8 cellular contexts compared by ENCODE assay signal in the genomic region with DNA sequence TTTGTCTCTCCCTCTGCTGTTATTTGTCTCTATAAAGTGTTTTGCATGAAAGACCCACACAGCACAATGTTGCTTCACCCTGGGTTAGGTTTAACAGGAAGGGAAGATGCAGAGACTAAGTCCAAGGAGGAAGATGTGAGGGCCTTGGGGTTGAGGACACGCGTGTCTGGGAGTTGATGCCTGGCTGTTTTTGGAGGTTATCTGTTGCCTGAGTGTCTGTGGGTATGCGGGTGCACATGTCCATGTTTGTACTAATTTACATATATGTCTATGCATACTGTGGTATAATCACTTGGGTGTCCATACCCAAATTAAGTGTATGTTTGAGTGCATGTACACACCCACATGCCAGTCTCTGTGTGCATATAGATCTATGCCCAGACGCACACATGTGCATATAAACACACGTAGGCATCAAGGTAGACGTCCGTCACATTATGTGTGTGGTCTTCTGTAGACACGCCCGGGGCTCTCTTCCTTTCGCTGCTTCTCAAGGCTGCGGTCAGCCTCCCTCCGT. TPM values are rescaled to one million over a fixed set of nuclear protein-coding genes. Genes with fewer than 3 reads are reported as not detected.
DNase-seq lines count a peak whose midpoint lies in the region; ATAC-seq and TF ChIP-seq lines count a peak whose summit lies in the region.

No MANE protein-coding gene starts in this region.

- WGBS in stomach, 5 donors: 11 to 22% (median 18%) methylated on average over 12 of the region's 12 CpGs

- H3K36me3 ChIP-seq in cardiac muscle cell: no peaks in the 10 kb centered on the region
- H3K36me3 ChIP-seq in iPS-18a (ENCODE audit: control insufficient read depth, low read depth, low read length): no peaks in the 10 kb centered on the region
- H3K36me3 ChIP-seq in stomach: no peaks in the 10 kb centered on the region

- H3K27ac ChIP-seq in cardiac muscle cell: no peak overlapping the region
- H3K27ac ChIP-seq in iPS-18a (ENCODE audit: low read length): no peak overlapping the region
- peak overlapping the region; percentile 77 to 89 (median 84) for H3K27ac ChIP-seq in stomach

- H3K9ac ChIP-seq in iPS-18a (ENCODE audit: low read length): peak overlapping the region; percentile 30

- H3K9me3 ChIP-seq in cardiac muscle cell (ENCODE audit: low read depth) (no peaks in the 10 kb centered on the region), iPS-18a (ENCODE audit: control insufficient read depth, low read depth, low read length) (no peaks in the 10 kb centered on the region), stomach (no peaks in the 10 kb centered on the region)

- H3K27me3 Mint-ChIP-seq in activated CD8-positive, alpha-beta T cell treated with anti-CD3 and anti-CD28 coated beads, Interleukin-2, amount 10 ng/mL, durations not matched to agents 7 days and 5 days (ENCODE audit: low read depth): peaks cover 28% of the 10 kb centered on the region

- intact Hi-C loops in left ventricle myocardium superior (cut with micrococcal nuclease): no loop called here
- intact Hi-C loops in stomach (cut with DNase I; ENCODE audit: low total_unique reads): no loop called here

- H3K9me3 Mint-ChIP-seq in activated CD8-positive, alpha-beta T cell treated with anti-CD3 and anti-CD28 coated beads, Interleukin-2, amount 10 ng/mL, durations not matched to agents 7 days and 5 days (ENCODE audit: insufficient read depth): no peaks in the 10 kb centered on the region

- peaks cover 14% of the 10 kb centered on the region for H3K4me1 ChIP-seq in cardiac muscle cell (ENCODE audit: low read depth)
- H3K4me1 ChIP-seq in iPS-18a (ENCODE audit: control insufficient read depth, low read depth, low read length): peaks cover 22% of the 10 kb centered on the region
- H3K4me1 ChIP-seq in stomach: peaks cover 34 to 56% (median 51%) of the 10 kb centered on the region in 4 donors

- TF ChIP-seq CTCF in cardiac muscle cell (IDR thresholded peaks at IDR 0.05; ENCODE audit: low read depth, low read length) (no peak), stomach (IDR thresholded peaks at IDR 0.05) (no peak)

- ATAC-seq in left ventricle myocardium superior: no peak
- peak; percentile 1 for ATAC-seq in activated CD8-positive, alpha-beta T cell treated with anti-CD3 and anti-CD28 coated beads, Interleukin-2, amount 10 ng/mL, durations not matched to agents 7 days and 5 days
- ATAC-seq in GM21381 (IDR thresholded peaks at IDR 0.05; ENCODE audit: unreplicated experiment): no peak

- TF ChIP-seq EP300 in stomach (IDR thresholded peaks at IDR 0.05): no peak

- peak overlapping the region; percentile 17 for H3K4me3 Mint-ChIP-seq in activated CD8-positive, alpha-beta T cell treated with anti-CD3 and anti-CD28 coated beads, Interleukin-2, amount 10 ng/mL, durations not matched to agents 7 days and 5 days

- TF ChIP-seq POLR2A in stomach (IDR thresholded peaks at IDR 0.05): no peak

- H3K27me3 ChIP-seq in cardiac muscle cell (peaks cover 14% of the 10 kb centered on the region), iPS-18a (ENCODE audit: control insufficient read depth, insufficient read depth, low read length) (peaks cover 41% of the 10 kb centered on the region), stomach (peaks cover 0 to 6% (median 4%) of the 10 kb centered on the region in 3 donors)

- peak overlapping the region; percentile 59 for H3K27ac Mint-ChIP-seq in activated CD8-positive, alpha-beta T cell treated with anti-CD3 and anti-CD28 coated beads, Interleukin-2, amount 10 ng/mL, durations not matched to agents 7 days and 5 days

- peaks cover 17% of the 10 kb centered on the region for H3K36me3 Mint-ChIP-seq in activated CD8-positive, alpha-beta T cell treated with anti-CD3 and anti-CD28 coated beads, Interleukin-2, amount 10 ng/mL, durations not matched to agents 7 days and 5 days (ENCODE audit: low read depth)

- POLR2A ChIA-PET in activated CD8-positive, alpha-beta T cell treated with anti-CD3 and anti-CD28 coated beads, Interleukin-2, amount 10 ng/mL, durations not matched to agents 7 days and 5 days (lab: Charles Lee): interaction anchor here (0.6 to 1.3 kb wide), 2 partner anchors 56 to 159 kb away, joined by 3 to 4 read pairs; no protein-coding TSS in a partner anchor

- CTCF ChIA-PET in activated CD8-positive, alpha-beta T cell treated with anti-CD3 and anti-CD28 coated beads, Interleukin-2, amount 10 ng/mL, durations not matched to agents 7 days and 5 days (lab: Charles Lee): interaction anchor here (1.0 kb wide), 1 partner anchor 204 kb away, joined by 4 read pairs; the partner anchor contains the start of gene MTFR1L

- H3K4me3 ChIP-seq in cardiac muscle cell (peak overlapping the region; percentile 40), iPS-18a (ENCODE audit: low read length) (peak overlapping the region; percentile 69), stomach (peak overlapping the region; percentile 58 to 99 (median 80))

- H3K4me1 Mint-ChIP-seq in activated CD8-positive, alpha-beta T cell treated with anti-CD3 and anti-CD28 coated beads, Interleukin-2, amount 10 ng/mL, durations not matched to agents 7 days and 5 days (ENCODE audit: low read depth): peaks cover 52% of the 10 kb centered on the region

- DNase-seq in cardiac muscle cell (ENCODE audit: low read depth in 1 of 2, low spot score in 1 of 2) (no peak), left ventricle myocardium superior (no peak), stomach (no peak), NCI-H446 treated with DMSO at 0.1 percent for 48 hours (lab: John Stamatoyannopoulos, UW) (no peak), nucleus accumbens (lab: John Stamatoyannopoulos, UW) (no peak)
- DNase-seq in activated CD8-positive, alpha-beta T cell treated with anti-CD3 and anti-CD28 coated beads, Interleukin-2, amount 10 ng/mL, durations not matched to agents 7 days and 5 days: no peak

RNA-seq across cellular contexts. Expression of gene MAN1C1, which starts 1.0 kb away (rescaled TPM):
- total RNA-seq in cardiac muscle cell: 85.7 and 118 TPM in 2 replicates
- polyA plus RNA-seq in cardiac muscle cell: 88.8 and 130 TPM in 2 replicates
- total RNA-seq in left ventricle myocardium superior: 17.9 TPM
- 10 to 100 TPM; 16.8 to 17.9 TPM for total RNA-seq in activated CD8-positive, alpha-beta T cell treated with anti-CD3 and anti-CD28 coated beads, Interleukin-2, amount 10 ng/mL, durations not matched to agents 7 days and 5 days
- 10 to 100 TPM in 1 of 5 donors, 1 to 10 TPM in 4; 4.6 to 33.9 (median 6.4) TPM for total RNA-seq in stomach
- 10 to 100 TPM in 1 of 3 donors, 1 to 10 TPM in 2; 4.3 to 10.0 (median 4.5) TPM for polyA plus RNA-seq in stomach

Comparison
In these comparisons a context has a peak if more than half of its experiments do, and no peak if none do; other contexts are left out.
1. H3K27ac ChIP-seq: peak in stomach (5 of 5); none in cardiac muscle cell (single experiment) and iPS-18a (single experiment).
2. Peak in every context shown above with its lines, with median percentiles within 50 percentile points of each other: H3K4me3 ChIP-seq.